In genomic region chr13:25844559-25845434, GRCh38 we compare ENCODE assay signal across 17 cellular contexts.
"Had no signal": no experiment of that assay in that cellular context is flagged by ENCODE, and none has a peak within 500 bp of the region (broad histone marks: within the 10 kb centered on the region; RNA-seq: fewer than 3 reads in every experiment).

No MANE protein-coding gene starts in this region.

- H3K36me3 Mint-ChIP-seq: activated naive CD8-positive, alpha-beta T cell treated with anti-CD3 and anti-CD28 coated beads for 36 hours; neural progenitor cell had no signal

- H3K9me3 Mint-ChIP-seq: activated CD4-positive, alpha-beta T cell treated with anti-CD3 and anti-CD28 coated beads, Interleukin-2, amount 10 ng/mL, durations not matched to agents 24 days and 14 days; activated naive CD8-positive, alpha-beta T cell treated with anti-CD3 and anti-CD28 coated beads for 36 hours; activated T-cell treated with anti-CD3 and anti-CD28 coated beads, Interleukin-2, amount 50 U/mL, for 72 hours; T-helper 2 cell treated with Interferon-gamma antibody and Interleukin-4, amounts not matched to agents 5 μg/mL and 100 μg/mL, for 36 hours had no signal

- H3K4me3 ChIP-seq: cardiac muscle cell, dorsolateral prefrontal cortex, neural progenitor cell had no signal

- ATAC-seq: activated CD8-positive, alpha-beta T cell treated with anti-CD3 and anti-CD28 coated beads, Interleukin-2, amount 10 ng/mL, durations not matched to agents 7 days and 5 days; activated T-cell treated with anti-CD3 and anti-CD28 coated beads, Interleukin-2, amount 50 U/mL, for 72 hours had no signal

- DNase-seq: activated CD4-positive, alpha-beta T cell treated with anti-CD3 and anti-CD28 coated beads, Interleukin-2, amount 10 ng/mL, durations not matched to agents 24 days and 14 days; activated CD4-positive, CD25-positive, alpha-beta regulatory T cell; activated CD8-positive, alpha-beta memory T cell treated with anti-CD3 and anti-CD28 coated beads, Interleukin-2, amount 50 U/mL, for 4 hours; activated CD8-positive, alpha-beta T cell treated with anti-CD3 and anti-CD28 coated beads, Interleukin-2, amount 10 ng/mL, durations not matched to agents 7 days and 5 days; activated naive CD8-positive, alpha-beta T cell treated with anti-CD3 and anti-CD28 coated beads for 36 hours; activated T-cell treated with anti-CD3 and anti-CD28 coated beads, Interleukin-2, amount 50 U/mL, for 72 hours; dorsolateral prefrontal cortex; endodermal cell; islet precursor cell; midbrain; stimulated activated CD4-positive, alpha-beta T cell treated with anti-CD3 and anti-CD28 coated beads, Interleukin-4, amount 100 ng/mL, for 1 hour; stimulated activated naive CD4-positive, alpha-beta T cell; SW 1271; trophoblast cell had no signal

- H3K36me3 ChIP-seq: cardiac muscle cell, neural progenitor cell had no signal

- H3K27me3 ChIP-seq: cardiac muscle cell, dorsolateral prefrontal cortex, neural progenitor cell had no signal

- H3K4me3 Mint-ChIP-seq: activated CD4-positive, alpha-beta T cell treated with anti-CD3 and anti-CD28 coated beads, Interleukin-2, amount 10 ng/mL, durations not matched to agents 24 days and 14 days; activated CD8-positive, alpha-beta T cell treated with anti-CD3 and anti-CD28 coated beads, Interleukin-2, amount 10 ng/mL, durations not matched to agents 7 days and 5 days; activated naive CD8-positive, alpha-beta T cell treated with anti-CD3 and anti-CD28 coated beads for 36 hours; activated T-cell treated with anti-CD3 and anti-CD28 coated beads, Interleukin-2, amount 50 U/mL, for 72 hours; endodermal cell; neural progenitor cell; T-helper 2 cell treated with Interferon-gamma antibody and Interleukin-4, amounts not matched to agents 5 μg/mL and 100 μg/mL, for 36 hours had no signal

- H3K27me3 Mint-ChIP-seq: activated naive CD8-positive, alpha-beta T cell treated with anti-CD3 and anti-CD28 coated beads for 36 hours had no signal

- H3K27ac Mint-ChIP-seq: activated CD4-positive, alpha-beta T cell treated with anti-CD3 and anti-CD28 coated beads, Interleukin-2, amount 10 ng/mL, durations not matched to agents 24 days and 14 days; activated CD8-positive, alpha-beta T cell treated with anti-CD3 and anti-CD28 coated beads, Interleukin-2, amount 10 ng/mL, durations not matched to agents 7 days and 5 days; activated naive CD8-positive, alpha-beta T cell treated with anti-CD3 and anti-CD28 coated beads for 36 hours; activated T-cell treated with anti-CD3 and anti-CD28 coated beads, Interleukin-2, amount 50 U/mL, for 72 hours; neural progenitor cell; T-helper 2 cell treated with Interferon-gamma antibody and Interleukin-4, amounts not matched to agents 5 μg/mL and 100 μg/mL, for 36 hours had no signal
